Comparison of ENCODE assay signal across 7 cellular contexts in the genomic region with DNA sequence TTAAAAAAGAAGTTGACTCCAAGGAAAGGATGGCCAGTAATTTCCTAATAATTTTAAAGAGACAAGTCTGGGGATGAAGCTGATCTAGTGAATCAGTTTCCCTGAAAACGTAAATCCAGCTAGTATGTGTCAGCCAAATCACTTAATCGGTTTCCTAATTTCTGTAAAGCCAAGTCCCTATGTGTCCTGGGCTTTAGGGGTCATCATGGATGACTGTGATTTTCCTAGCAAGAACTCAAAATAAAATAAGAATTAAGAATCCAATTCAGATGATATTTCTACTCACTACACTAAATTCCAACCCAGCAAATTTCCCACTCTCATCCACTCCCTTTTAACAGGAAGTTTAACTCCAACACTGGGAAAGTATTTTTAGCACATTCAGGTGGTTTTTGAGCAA. TPM values are rescaled to one million over a fixed set of nuclear protein-coding genes. Genes with fewer than 3 reads are reported as not detected.
DNase-seq lines count a peak whose midpoint lies in the region; FAIRE-seq and TF ChIP-seq lines count a peak whose summit lies in the region.

No MANE protein-coding gene starts in this region.

- H3K9ac ChIP-seq in keratinocyte (ENCODE audit: control insufficient read depth, extremely low read depth, insufficient read depth, low read length) = peak overlapping the region; percentile 16
- H3K9ac ChIP-seq in subcutaneous abdominal adipose tissue (ENCODE audit: low read length in 5 of 5) = peak overlapping the region in 4 of 5 donors; percentile 23 to 71 (median 38)

- H3K9me3 ChIP-seq in keratinocyte (ENCODE audit: control insufficient read depth, low read depth, low read length) = no peaks in the 10 kb centered on the region
- no peaks in the 10 kb centered on the region for H3K9me3 ChIP-seq in subcutaneous abdominal adipose tissue (ENCODE audit: control insufficient read depth in 5 of 5, low read length in 5 of 5)

- peak overlapping the region; percentile 89 for H3K4me2 ChIP-seq in keratinocyte (ENCODE audit: control insufficient read depth, extremely low read depth, insufficient read depth, low read depth, low read length)

- dilution Hi-C loops in keratinocyte (cut with MboI; ENCODE audit: extremely low pct_ligation_motif_present, low sequenced_read_pairs) = no loop called here

- no peak for TF ChIP-seq POLR2A in NB4 (IDR thresholded peaks at IDR 0.05; ENCODE audit: extremely low read depth, insufficient read length)

- no peak overlapping the region for H2AFZ ChIP-seq in keratinocyte (ENCODE audit: control insufficient read depth, low read length)

- H3K36me3 ChIP-seq in keratinocyte (ENCODE audit: control insufficient read depth in 2 of 2, extremely low read depth in 1 of 2, insufficient read depth in 2 of 2, low read length in 2 of 2) (peaks cover 3 to 6% of the 10 kb centered on the region in 2 experiments), subcutaneous abdominal adipose tissue (ENCODE audit: control insufficient read depth in 5 of 5, insufficient read depth in 5 of 5, low read length in 5 of 5) (no peaks in the 10 kb centered on the region)

- no peaks in the 10 kb centered on the region for H4K20me1 ChIP-seq in keratinocyte (ENCODE audit: control insufficient read depth, extremely low read depth, insufficient read depth, low read length)

- H3K4me1 ChIP-seq in keratinocyte (ENCODE audit: control insufficient read depth, extremely low read depth, insufficient read depth, low read length) (peaks cover 27% of the 10 kb centered on the region), subcutaneous abdominal adipose tissue (ENCODE audit: control insufficient read depth in 5 of 5, insufficient read depth in 5 of 5, low read length in 5 of 5) (peaks cover 5 to 53% (median 34%) of the 10 kb centered on the region in 5 donors)

- FAIRE-seq in keratinocyte (lab: Jason Lieb, UNC) = no peak

- H3K27ac ChIP-seq in keratinocyte (ENCODE audit: control insufficient read depth, insufficient read depth, low read length) = peak overlapping the region; percentile 40
- peak overlapping the region; percentile 74 for H3K27ac ChIP-seq in subcutaneous abdominal adipose tissue (ENCODE audit: low read depth, low read length)

- peaks cover 87% of the 10 kb centered on the region for H3K79me2 ChIP-seq in keratinocyte (ENCODE audit: control insufficient read depth, insufficient read depth, low read length)

- TF ChIP-seq CTCF in NB4 (IDR thresholded peaks at IDR 0.05; ENCODE audit: low read depth, low read length) (no peak), keratinocyte (optimal IDR thresholded peaks at IDR 0.05 in 1 of 3, IDR thresholded peaks at IDR 0.05 in 1 of 3, conservative IDR thresholded peaks at IDR 0.05 in 1 of 3; ENCODE audit: extremely low read depth in 1 of 3, insufficient read depth in 2 of 3, low read length in 3 of 3) (no peak)

- H3K27me3 ChIP-seq in keratinocyte (ENCODE audit: control insufficient read depth, extremely low read depth, insufficient read depth, low read length) = no peaks in the 10 kb centered on the region
- H3K27me3 ChIP-seq in subcutaneous abdominal adipose tissue (ENCODE audit: control insufficient read depth in 5 of 5, insufficient read depth in 4 of 5, low read length in 5 of 5) = no peaks in the 10 kb centered on the region

- H3K9me1 ChIP-seq in keratinocyte (ENCODE audit: control insufficient read depth, extremely low read depth, insufficient read depth, low read length) = no peaks in the 10 kb centered on the region

- H3K4me3 ChIP-seq in NB4 (ENCODE audit: low read depth, low read length) = peak overlapping the region; percentile 68
- H3K4me3 ChIP-seq in keratinocyte (ENCODE audit: control insufficient read depth in 2 of 3, extremely low read depth in 1 of 3, insufficient read depth in 2 of 3, low read depth in 1 of 3, low read length in 3 of 3) = no peak overlapping the region
- H3K4me3 ChIP-seq in subcutaneous abdominal adipose tissue (ENCODE audit: low read depth in 1 of 5, low read length in 5 of 5) = peak overlapping the region in 2 of 5 donors; percentile 59 to 61

- DNase-seq in NB4 (ENCODE audit: low read depth) (no peak), amniotic epithelial cell (ENCODE audit: low read depth) (peak; percentile 24), keratinocyte (ENCODE audit: low read depth, low spot score) (no peak), islet precursor cell (no peak), NCI-H526 treated with DMSO at 0.1 percent for 48 hours (lab: John Stamatoyannopoulos, UW) (no peak), nucleus accumbens (lab: John Stamatoyannopoulos, UW) (no peak)

RNA-seq across cellular contexts. Expression of a gene that starts 35.8 kb away (rescaled TPM):
- 37.9 to 57.6 TPM (median 48.0 TPM) in 3 replicates for polyA plus RNA-seq in keratinocyte
- polyA plus RNA-seq in keratinocyte (2011; ENCODE audit: low read depth) = 26.9 TPM
- 22.0 and 37.8 TPM in 2 replicates for polyA plus RNA-seq in keratinocyte (2011; cell fraction: cytosol; rRNA removed)
- 59.1 and 72.8 TPM in 2 replicates for polyA plus RNA-seq in keratinocyte (2011; cell fraction: nucleus; rRNA removed)
- 36.8 and 51.4 TPM in 2 replicates for polyA plus RNA-seq in keratinocyte (2012; ENCODE audit: low replicate concordance)
- polyA minus RNA-seq in keratinocyte = 39.4 to 65.3 TPM (median 41.8 TPM) in 3 replicates
- polyA minus RNA-seq in keratinocyte (2011; cell fraction: cytosol; rRNA and poly(A)+ RNA removed) = 29.7 TPM
- 63.2 and 99.9 TPM in 2 replicates for polyA minus RNA-seq in keratinocyte (2011; cell fraction: nucleus; rRNA and poly(A)+ RNA removed)
